In genomic region chr14:72679106-72679505, GRCh38 we compare ENCODE assay signal across 18 cellular contexts.
DNase-seq lines count a peak whose midpoint lies in the region; ATAC-seq and TF ChIP-seq lines count a peak whose summit lies in the region.
"Had no signal": no experiment of that assay in that cellular context is flagged by ENCODE, and none has a peak within 500 bp of the region (broad histone marks: within the 10 kb centered on the region; RNA-seq: fewer than 3 reads in every experiment).

No MANE protein-coding gene starts in this region.

- no peaks in the 10 kb centered on the region for H4K20me1 ChIP-seq in osteoblast (ENCODE audit: insufficient read depth, low read length)

- peaks cover 17 to 38% of the 10 kb centered on the region in 2 donors for H3K4me1 Mint-ChIP-seq in stimulated activated naive B cell treated with anti-CD40 and anti-IgM and Interleukin-4, amounts not matched to agents 10 μg/mL and 1 μg/mL and 100 μg/mL, for 72 hours
- H3K4me1 Mint-ChIP-seq: activated CD8-positive, alpha-beta memory T cell treated with anti-CD3 and anti-CD28 coated beads, Interleukin-2, amount 10 ng/mL, durations not matched to agents 7 days and 5 days; natural killer cell; stimulated activated effector memory CD8-positive, alpha-beta T cell treated with anti-CD3 and anti-CD28 coated beads, Interleukin-12 subunit alpha, Interleukin-12 subunit beta, amount 100 ng/mL, for 72 hours had no signal

- peaks cover 2 to 6% of the 10 kb centered on the region in 2 donors for H3K9me3 Mint-ChIP-seq in stimulated activated naive B cell treated with anti-CD40 and anti-IgM and Interleukin-4, amounts not matched to agents 10 μg/mL and 1 μg/mL and 100 μg/mL, for 72 hours
- H3K9me3 Mint-ChIP-seq: natural killer cell; stimulated activated effector memory CD8-positive, alpha-beta T cell treated with anti-CD3 and anti-CD28 coated beads, Interleukin-12 subunit alpha, Interleukin-12 subunit beta, amount 100 ng/mL, for 72 hours had no signal

- peaks cover 32% of the 10 kb centered on the region for H3K4me1 ChIP-seq in osteoblast (ENCODE audit: insufficient read depth, low read length)
- H3K4me1 ChIP-seq: breast epithelium, sigmoid colon, upper lobe of left lung had no signal

- H3K9me3 ChIP-seq in osteoblast (ENCODE audit: low read depth, low read length), result no peaks in the 10 kb centered on the region
- H3K9me3 ChIP-seq: breast epithelium, sigmoid colon, upper lobe of left lung had no signal

- peak overlapping the region; percentile 85 for H3K27ac ChIP-seq in osteoblast (ENCODE audit: low read depth, low read length)
- H3K27ac ChIP-seq: breast epithelium, sigmoid colon, upper lobe of left lung had no signal

- DNase-seq in DMS79 treated with DMSO at 0.1 percent for 48 hours (lab: John Stamatoyannopoulos, UW) (peak; percentile 88), SK-N-DZ (ENCODE audit: low spot score) (peak; percentile 4), fibroblast of villous mesenchyme (ENCODE audit: low read depth) (peak; percentile 27), osteoblast (ENCODE audit: insufficient read length, low spot score, missing footprints) (peak; percentile 71), NCI-H526 treated with DMSO at 0.1 percent for 48 hours (lab: John Stamatoyannopoulos, UW) (no peak)
- no peak for DNase-seq in stimulated activated naive B cell treated with anti-CD40 and anti-IgM and Interleukin-4, amounts not matched to agents 10 μg/mL and 1 μg/mL and 100 μg/mL, for 72 hours
- DNase-seq in stimulated activated CD4-positive, alpha-beta T cell treated with anti-CD3 and anti-CD28 coated beads, Interleukin-15, amount 100 ng/mL, for 24 hours, result no peak
- DNase-seq: activated CD8-positive, alpha-beta memory T cell treated with anti-CD3 and anti-CD28 coated beads, Interleukin-2, amount 10 ng/mL, durations not matched to agents 7 days and 5 days; activated naive CD4-positive, alpha-beta T cell; natural killer cell; NCI-H446 treated with DMSO at 0.1 percent for 48 hours; sigmoid colon; T-cell had no signal

- ATAC-seq in stimulated activated naive B cell treated with anti-CD40 and anti-IgM and Interleukin-4, amounts not matched to agents 10 μg/mL and 1 μg/mL and 100 μg/mL, for 72 hours (replicated peaks), result no peak
- no peak for ATAC-seq in HG03139 (IDR thresholded peaks at IDR 0.05; ENCODE audit: unreplicated experiment)
- ATAC-seq: activated CD8-positive, alpha-beta memory T cell treated with anti-CD3 and anti-CD28 coated beads, Interleukin-2, amount 10 ng/mL, durations not matched to agents 7 days and 5 days; stimulated activated effector memory CD8-positive, alpha-beta T cell treated with anti-CD3 and anti-CD28 coated beads, Interleukin-12 subunit alpha, Interleukin-12 subunit beta, amount 100 ng/mL, for 72 hours; T-cell had no signal

- H3K27ac Mint-ChIP-seq in stimulated activated naive B cell treated with anti-CD40 and anti-IgM and Interleukin-4, amounts not matched to agents 10 μg/mL and 1 μg/mL and 100 μg/mL, for 72 hours, result no peak overlapping the region
- H3K27ac Mint-ChIP-seq: activated CD8-positive, alpha-beta memory T cell treated with anti-CD3 and anti-CD28 coated beads, Interleukin-2, amount 10 ng/mL, durations not matched to agents 7 days and 5 days; natural killer cell; stimulated activated effector memory CD8-positive, alpha-beta T cell treated with anti-CD3 and anti-CD28 coated beads, Interleukin-12 subunit alpha, Interleukin-12 subunit beta, amount 100 ng/mL, for 72 hours; T-cell; WTC11 had no signal

- no peak overlapping the region for H3K4me3 Mint-ChIP-seq in stimulated activated naive B cell treated with anti-CD40 and anti-IgM and Interleukin-4, amounts not matched to agents 10 μg/mL and 1 μg/mL and 100 μg/mL, for 72 hours
- H3K4me3 Mint-ChIP-seq: activated CD8-positive, alpha-beta memory T cell treated with anti-CD3 and anti-CD28 coated beads, Interleukin-2, amount 10 ng/mL, durations not matched to agents 7 days and 5 days; natural killer cell; stimulated activated effector memory CD8-positive, alpha-beta T cell treated with anti-CD3 and anti-CD28 coated beads, Interleukin-12 subunit alpha, Interleukin-12 subunit beta, amount 100 ng/mL, for 72 hours; T-cell; WTC11 had no signal

- no peaks in the 10 kb centered on the region for H3K27me3 Mint-ChIP-seq in stimulated activated naive B cell treated with anti-CD40 and anti-IgM and Interleukin-4, amounts not matched to agents 10 μg/mL and 1 μg/mL and 100 μg/mL, for 72 hours
- H3K27me3 Mint-ChIP-seq: activated CD8-positive, alpha-beta memory T cell treated with anti-CD3 and anti-CD28 coated beads, Interleukin-2, amount 10 ng/mL, durations not matched to agents 7 days and 5 days; T-cell had no signal

- H3K79me2 ChIP-seq in osteoblast (ENCODE audit: insufficient read depth, low read length), result no peaks in the 10 kb centered on the region

- peaks cover 11 to 21% of the 10 kb centered on the region in 2 donors for H3K36me3 Mint-ChIP-seq in stimulated activated naive B cell treated with anti-CD40 and anti-IgM and Interleukin-4, amounts not matched to agents 10 μg/mL and 1 μg/mL and 100 μg/mL, for 72 hours
- H3K36me3 Mint-ChIP-seq: activated CD8-positive, alpha-beta memory T cell treated with anti-CD3 and anti-CD28 coated beads, Interleukin-2, amount 10 ng/mL, durations not matched to agents 7 days and 5 days; natural killer cell; T-cell had no signal

- H2AFZ ChIP-seq in osteoblast (ENCODE audit: low read length), result peak overlapping the region; percentile 28

- H3K36me3 ChIP-seq in osteoblast (ENCODE audit: insufficient read depth, low read length), result no peaks in the 10 kb centered on the region
- H3K36me3 ChIP-seq: breast epithelium, sigmoid colon, upper lobe of left lung had no signal

- TF ChIP-seq CTCF in fibroblast of villous mesenchyme (IDR thresholded peaks at IDR 0.05; ENCODE audit: insufficient read depth, low read depth, low read length), result no peak
- TF ChIP-seq CTCF in osteoblast (IDR thresholded peaks at IDR 0.05; ENCODE audit: extremely low read depth, low read depth, low read length), result no peak

- H3K4me3 ChIP-seq in fibroblast of villous mesenchyme (ENCODE audit: low read depth, low read length) (no peak overlapping the region), osteoblast (ENCODE audit: insufficient read depth, low read length) (no peak overlapping the region)
- H3K4me3 ChIP-seq: breast epithelium, sigmoid colon, upper lobe of left lung had no signal

- H3K4me2 ChIP-seq in osteoblast (ENCODE audit: insufficient read depth, low read length), result no peak overlapping the region

- no peaks in the 10 kb centered on the region for H3K27me3 ChIP-seq in osteoblast (ENCODE audit: insufficient read depth, low read length)
- H3K27me3 ChIP-seq: breast epithelium, upper lobe of left lung had no signal

Comparison
In these comparisons a context has a peak if more than half of its experiments do, and no peak if none do; other contexts are left out.
1. DNase-seq: peak in DMS79 treated with DMSO at 0.1 percent for 48 hours (single experiment), SK-N-DZ (single experiment), fibroblast of villous mesenchyme (single experiment) and osteoblast (single experiment); none in stimulated activated naive B cell treated with anti-CD40 and anti-IgM and Interleukin-4, amounts not matched to agents 10 μg/mL and 1 μg/mL and 100 μg/mL, for 72 hours (single experiment), NCI-H526 treated with DMSO at 0.1 percent for 48 hours (single experiment) and stimulated activated CD4-positive, alpha-beta T cell treated with anti-CD3 and anti-CD28 coated beads, Interleukin-15, amount 100 ng/mL, for 24 hours (single experiment).